Comparison of ENCODE assay signal across 8 cellular contexts in genomic region chr6:56370591-56371198, GRCh38.
DNase-seq lines count a peak whose midpoint lies in the region; ATAC-seq, FAIRE-seq and TF ChIP-seq lines count a peak whose summit lies in the region.

No MANE protein-coding gene starts in this region.

- no peaks in the 10 kb centered on the region for H3K9me3 ChIP-seq in K562 (replicated peaks; ENCODE audit: control insufficient read depth, insufficient read depth, low read depth, low read length)
- H3K9me3 ChIP-seq in upper lobe of right lung = no peaks in the 10 kb centered on the region

- no peaks in the 10 kb centered on the region; a peak in 2 of 5 replicates for H3K4me1 ChIP-seq in K562 (replicated peaks in 1 of 2; ENCODE audit: control insufficient read depth in 2 of 2, insufficient read depth in 2 of 2, low read length in 2 of 2)
- peaks cover 41% of the 10 kb centered on the region for H3K4me1 ChIP-seq in upper lobe of right lung

- intact Hi-C loops in K562 (cut with micrococcal nuclease) = loop anchor here (2.0 kb wide), 2 partner anchors 178 to 200 kb away; no protein-coding TSS in a partner anchor
- intact Hi-C loops in upper lobe of right lung (cut with DNase I) = no loop called here
- intact Hi-C loops in activated T-helper 2 cell treated with anti-CD3 and anti-CD28 coated beads, Interferon-gamma antibody, Interleukin-2, Interleukin-4, amounts not matched to agents 10 μg/mL and 5 μg/mL and 100 μg/mL, durations not matched to agents 14 hours and 24 hours and 36 hours (cut with micrococcal nuclease) = no loop called here

- H3K36me3 Mint-ChIP-seq in activated T-helper 2 cell treated with anti-CD3 and anti-CD28 coated beads, Interferon-gamma antibody, Interleukin-2, Interleukin-4, amounts not matched to agents 10 μg/mL and 5 μg/mL and 100 μg/mL, durations not matched to agents 14 hours and 24 hours and 36 hours (ENCODE audit: low read depth) = no peaks in the 10 kb centered on the region

- CTCF ChIA-PET in K562 (lab: Yijun Ruan, JAX; ENCODE audit: low intra/inter-chr PET ratio) = interaction anchor here (1.3 kb wide), 1 partner anchor 222 kb away, joined by 7 read pairs; no protein-coding TSS in a partner anchor

- H3K4me2 ChIP-seq in K562 (ENCODE audit: insufficient read depth, low read length) = no peak overlapping the region

- H3K27me3 Mint-ChIP-seq in activated T-helper 2 cell treated with anti-CD3 and anti-CD28 coated beads, Interferon-gamma antibody, Interleukin-2, Interleukin-4, amounts not matched to agents 10 μg/mL and 5 μg/mL and 100 μg/mL, durations not matched to agents 14 hours and 24 hours and 36 hours (ENCODE audit: low read depth) = peaks cover 5% of the 10 kb centered on the region

- H3K4me3 Mint-ChIP-seq in activated T-helper 2 cell treated with anti-CD3 and anti-CD28 coated beads, Interferon-gamma antibody, Interleukin-2, Interleukin-4, amounts not matched to agents 10 μg/mL and 5 μg/mL and 100 μg/mL, durations not matched to agents 14 hours and 24 hours and 36 hours (ENCODE audit: low read depth) = no peak overlapping the region

- no peak overlapping the region for H2AFZ ChIP-seq in K562 (ENCODE audit: low read depth, low read length)

- FAIRE-seq in K562 (lab: Jason Lieb, UNC) = no peak

- no peaks in the 10 kb centered on the region for H3K79me2 ChIP-seq in K562 (ENCODE audit: control insufficient read depth, insufficient read depth, low read length)

- peaks cover 6% of the 10 kb centered on the region for H3K4me1 Mint-ChIP-seq in activated T-helper 2 cell treated with anti-CD3 and anti-CD28 coated beads, Interferon-gamma antibody, Interleukin-2, Interleukin-4, amounts not matched to agents 10 μg/mL and 5 μg/mL and 100 μg/mL, durations not matched to agents 14 hours and 24 hours and 36 hours (ENCODE audit: low read depth)

- no peak for TF ChIP-seq CTCF in K562 (IDR thresholded peaks at IDR 0.05 in 2 of 3, conservative IDR thresholded peaks at IDR 0.05 in 1 of 3; ENCODE audit: insufficient read depth in 2 of 3, low read depth in 1 of 3, low read length in 3 of 3)
- TF ChIP-seq CTCF in upper lobe of right lung (IDR thresholded peaks at IDR 0.05) = no peak

- ATAC-seq in GM18519 (IDR thresholded peaks at IDR 0.05; ENCODE audit: low FRiP score, unreplicated experiment) = peak; percentile 83
- peak; percentile 93 for ATAC-seq in HG03066 (IDR thresholded peaks at IDR 0.05; ENCODE audit: low read depth, unreplicated experiment)
- ATAC-seq in K562 = no peak
- ATAC-seq in upper lobe of right lung = peak; percentile 61
- no peak for ATAC-seq in GM18873 (IDR thresholded peaks at IDR 0.05; ENCODE audit: low FRiP score, unreplicated experiment)

- H3K9me3 Mint-ChIP-seq in activated T-helper 2 cell treated with anti-CD3 and anti-CD28 coated beads, Interferon-gamma antibody, Interleukin-2, Interleukin-4, amounts not matched to agents 10 μg/mL and 5 μg/mL and 100 μg/mL, durations not matched to agents 14 hours and 24 hours and 36 hours = no peaks in the 10 kb centered on the region

- H3K4me3 ChIP-seq in K562 (no peak overlapping the region), upper lobe of right lung (no peak overlapping the region)

- no peak overlapping the region for H3K9ac ChIP-seq in K562 (ENCODE audit: insufficient read depth in 1 of 2, low read depth in 2 of 2, low read length in 2 of 2)

- TF ChIP-seq RAD21 in K562 (CRISPR knock-in tag; conservative IDR thresholded peaks at IDR 0.05 in 1 of 2, IDR thresholded peaks at IDR 0.05 in 1 of 2) = no peak

- no peaks in the 10 kb centered on the region for H3K9me1 ChIP-seq in K562 (ENCODE audit: control insufficient read depth, insufficient read depth, low read length)

- DNase-seq in NCI-H2171 treated with DMSO at 0.1 percent for 48 hours (lab: John Stamatoyannopoulos, UW) (peak; percentile 65), K562 (ENCODE audit: extremely low read depth in 1 of 4, low spot score in 3 of 4) (no peak), left kidney (ENCODE audit: low read depth, low spot score) (peak; percentile 54), upper lobe of right lung (no peak)
- no peak for DNase-seq in activated T-helper 2 cell treated with anti-CD3 and anti-CD28 coated beads, Interferon-gamma antibody, Interleukin-2, Interleukin-4, amounts not matched to agents 10 μg/mL and 5 μg/mL and 100 μg/mL, durations not matched to agents 14 hours and 24 hours and 36 hours (ENCODE audit: low spot score)

- WGBS in K562 (ENCODE audit: insufficient coverage, low coverage, missing lambda C conversion rate) = 69% methylated on average over 1 of the region's 1 CpG

- TF ChIP-seq POLR2A in K562 (conservative IDR thresholded peaks at IDR 0.05) = no peak

- H3K36me3 ChIP-seq in K562 (ENCODE audit: control insufficient read depth, insufficient read depth, low read length) (no peaks in the 10 kb centered on the region), upper lobe of right lung (no peaks in the 10 kb centered on the region)

- no TSS peak for BruUV-seq in K562 (replicated peaks; lab: Mats Ljungman, UMichigan)

- H3K27me3 ChIP-seq in K562 (ENCODE audit: control insufficient read depth in 2 of 2, insufficient read depth in 2 of 2, low read length in 2 of 2) = peaks cover 2 to 5% of the 10 kb centered on the region in 2 experiments; a peak in 1 of 5 replicates
- H3K27me3 ChIP-seq in upper lobe of right lung = no peaks in the 10 kb centered on the region

- in situ Hi-C loops in K562 (cut with MboI) = loop anchor here (25.0 kb wide), 2 partner anchors 492 to 942 kb away; partner anchors contain the start of gene PRIM2

- no peak overlapping the region for H3K27ac Mint-ChIP-seq in activated T-helper 2 cell treated with anti-CD3 and anti-CD28 coated beads, Interferon-gamma antibody, Interleukin-2, Interleukin-4, amounts not matched to agents 10 μg/mL and 5 μg/mL and 100 μg/mL, durations not matched to agents 14 hours and 24 hours and 36 hours

- TF ChIP-seq EP300 in K562 (IDR thresholded peaks at IDR 0.05; ENCODE audit: low read length) = no peak

- POLR2A ChIA-PET in K562 (lab: Yijun Ruan, JAX) = interaction anchor here (0.6 kb wide), 1 partner anchor 747 kb away, joined by 3 read pairs; no protein-coding TSS in a partner anchor

- no peaks in the 10 kb centered on the region for H4K20me1 ChIP-seq in K562 (replicated peaks; ENCODE audit: control insufficient read depth, insufficient read depth, low read length)

- H3K27ac ChIP-seq in K562 (ENCODE audit: extremely low read depth, low read depth, low read length) (no peak overlapping the region), upper lobe of right lung (peak overlapping the region; percentile 66)

TF ChIP-seq in K562, 482 proteins besides CTCF, POLR2A, EP300 and RAD21:
- TF ChIP-seq ZHX1 (conservative IDR thresholded peaks at IDR 0.05; ENCODE audit: low read length) (no peak), MAFF (IDR thresholded peaks at IDR 0.05; ENCODE audit: low read length) (no peak), ZNF175 (CRISPR knock-in tag; IDR thresholded peaks at IDR 0.05; ENCODE audit: low read depth) (no peak), SAFB (IDR thresholded peaks at IDR 0.05; ENCODE audit: borderline replicate concordance, low read depth, low read length) (no peak), ZBTB34 (CRISPR knock-in tag; IDR thresholded peaks at IDR 0.05) (no peak), ZNF277 (CRISPR knock-in tag; IDR thresholded peaks at IDR 0.05; ENCODE audit: borderline replicate concordance) (no peak), NFIC (IDR thresholded peaks at IDR 0.05) (peak; percentile 80), NR2C2 (CRISPR knock-in tag; IDR thresholded peaks at IDR 0.05) (no peak), NR2C2 (tag; IDR thresholded peaks at IDR 0.05) (peak; percentile 28; the same call in 1 of the 2 replicates)
TF ChIP-seq in K562: peak in this region for 2.

Comparison
In these comparisons a context has a peak if more than half of its experiments do, and no peak if none do; other contexts are left out.
1. ATAC-seq: peak in GM18519 (single experiment), HG03066 (single experiment) and upper lobe of right lung (single experiment); none in K562 (single experiment) and GM18873 (single experiment).
2. DNase-seq: peak in NCI-H2171 treated with DMSO at 0.1 percent for 48 hours (single experiment) and left kidney (single experiment); none in K562 (0 of 4), upper lobe of right lung (single experiment) and activated T-helper 2 cell treated with anti-CD3 and anti-CD28 coated beads, Interferon-gamma antibody, Interleukin-2, Interleukin-4, amounts not matched to agents 10 μg/mL and 5 μg/mL and 100 μg/mL, durations not matched to agents 14 hours and 24 hours and 36 hours (single experiment).